In genomic region chr3:10546887-10547286, GRCh38 we compare ENCODE assay signal across 17 cellular contexts. TPM values are rescaled to one million over a fixed set of nuclear protein-coding genes. Genes with fewer than 3 reads are reported as not detected.
A peak's percentile ranks its signal among the peaks of the same experiment; 100 is the strongest.
DNase-seq lines count a peak whose midpoint lies in the region; ATAC-seq and TF ChIP-seq lines count a peak whose summit lies in the region.
"Had no signal": no experiment of that assay in that cellular context is flagged by ENCODE, and none has a peak within 500 bp of the region (broad histone marks: within the 10 kb centered on the region; RNA-seq: fewer than 3 reads in every experiment).

No MANE protein-coding gene starts in this region.

- no peaks in the 10 kb centered on the region for H3K36me3 ChIP-seq in neural progenitor cell
- H3K36me3 ChIP-seq: BLaER1 had no signal

- ATAC-seq in Right ventricle myocardium superior (ENCODE audit: poor library complexity) (no peak), GM21529 (IDR thresholded peaks at IDR 0.05; ENCODE audit: unreplicated experiment) (no peak)
- ATAC-seq: CD8-positive, alpha-beta T cell; Panc1 had no signal

- H3K4me3 ChIP-seq in neural progenitor cell: no peak overlapping the region
- H3K4me3 ChIP-seq: BLaER1, GM23338 had no signal

- DNase-seq in cardiac septum (ENCODE audit: low spot score): peak; percentile 39
- DNase-seq in Right ventricle myocardium superior: no peak
- DNase-seq in ecto neural progenitor cell (ENCODE audit: low spot score): peak; percentile 29
- DNase-seq in neural progenitor cell (ENCODE audit: low spot score): no peak
- no peak for DNase-seq in NCI-H69 (lab: John Stamatoyannopoulos, UW)
- DNase-seq in SW 1271 (lab: John Stamatoyannopoulos, UW): no peak
- DNase-seq: DMS79, KBM-7, MV-4-11, NCI-H1417 treated with DMSO at 0.1 percent for 48 hours, NCI-H2029 treated with DMSO at 0.1 percent for 48 hours, NCI-H510A treated with DMSO at 0.1 percent for 48 hours had no signal

- no peak overlapping the region for H3K4me3 Mint-ChIP-seq in neural progenitor cell
- H3K4me3 Mint-ChIP-seq: CD8-positive, alpha-beta T cell; GM23338 had no signal

- H3K27me3 ChIP-seq in neural progenitor cell: no peaks in the 10 kb centered on the region
- H3K27me3 ChIP-seq: BLaER1 had no signal

- peaks cover 25% of the 10 kb centered on the region for H3K27me3 Mint-ChIP-seq in neural progenitor cell (ENCODE audit: insufficient read depth, low read depth)

- H3K4me2 ChIP-seq in neural progenitor cell: no peak overlapping the region
- H3K4me2 ChIP-seq: BLaER1, GM23338 had no signal

- peaks cover 21% of the 10 kb centered on the region for H3K4me1 ChIP-seq in neural progenitor cell

- peaks cover 20% of the 10 kb centered on the region for H3K9me3 Mint-ChIP-seq in neural progenitor cell

- H4K20me1 ChIP-seq in neural progenitor cell (ENCODE audit: low read depth): no peaks in the 10 kb centered on the region
- H4K20me1 ChIP-seq: BLaER1 had no signal

- peaks cover 4% of the 10 kb centered on the region for H3K36me3 Mint-ChIP-seq in neural progenitor cell
- H3K36me3 Mint-ChIP-seq: CD8-positive, alpha-beta T cell had no signal

- no peak overlapping the region for H3K27ac ChIP-seq in neural progenitor cell
- H3K27ac ChIP-seq: BLaER1 had no signal

- no peaks in the 10 kb centered on the region for H3F3A ChIP-seq in neural progenitor cell (ENCODE audit: low read depth)

- no peak overlapping the region for H3K9ac ChIP-seq in neural progenitor cell
- H3K9ac ChIP-seq: BLaER1 had no signal

- TF ChIP-seq CTCF in neural progenitor cell (IDR thresholded peaks at IDR 0.05): no peak

- peak overlapping the region; percentile 80 for H3K27ac Mint-ChIP-seq in neural progenitor cell
- H3K27ac Mint-ChIP-seq: CD8-positive, alpha-beta T cell; GM23338 had no signal

- H2AFZ ChIP-seq in neural progenitor cell (replicated peaks): no peak overlapping the region
- H2AFZ ChIP-seq: GM23338 had no signal

- peaks cover 49% of the 10 kb centered on the region for H3K4me1 Mint-ChIP-seq in neural progenitor cell
- H3K4me1 Mint-ChIP-seq: GM23338 had no signal

- H3K9me3 ChIP-seq in neural progenitor cell (ENCODE audit: low read depth): peaks cover 11% of the 10 kb centered on the region

- intact Hi-C loops in cardiac septum (cut with DNase I) (no loop called here), Right ventricle myocardium superior (cut with DNase I) (no loop called here)

- H3K79me2 ChIP-seq in neural progenitor cell (ENCODE audit: low read depth): no peaks in the 10 kb centered on the region

RNA-seq across cellular contexts. Expression of gene ATP2B2, which starts 41.5 kb away (rescaled TPM):
- total RNA-seq in cardiac septum (0.13 TPM), Right ventricle myocardium superior (not detected), neural progenitor cell (ENCODE audit: low replicate concordance) (0.03 TPM in 1 of 2 replicates, not detected in the other)
- total RNA-seq: CD8-positive, alpha-beta T cell had no signal

Comparison
In these comparisons a context has a peak if more than half of its experiments do, and no peak if none do; other contexts are left out.
1. DNase-seq: peak in cardiac septum (single experiment) and ecto neural progenitor cell (single experiment); none in Right ventricle myocardium superior (single experiment), neural progenitor cell (single experiment), NCI-H69 (single experiment) and SW 1271 (0 of 2).